1 cellular context compared by ENCODE assay signal in genomic region chr19:14474827-14475226, GRCh38.
TF ChIP-seq lines count a peak whose summit lies in the region.

No MANE protein-coding gene starts in this region.

TF ChIP-seq in K562, 482 proteins besides CTCF, POLR2A, EP300 and RAD21:
- no peak for TF ChIP-seq ZKSCAN1 (IDR thresholded peaks at IDR 0.05; ENCODE audit: low read depth, low read length)
- no peak for TF ChIP-seq HNRNPL (IDR thresholded peaks at IDR 0.05; ENCODE audit: low read depth, low read length)
- no peak for TF ChIP-seq KLF16 (IDR thresholded peaks at IDR 0.05)
- TF ChIP-seq E4F1 (CRISPR knock-in tag; IDR thresholded peaks at IDR 0.05; ENCODE audit: borderline replicate concordance): no peak
- TF ChIP-seq, protein P1, sequence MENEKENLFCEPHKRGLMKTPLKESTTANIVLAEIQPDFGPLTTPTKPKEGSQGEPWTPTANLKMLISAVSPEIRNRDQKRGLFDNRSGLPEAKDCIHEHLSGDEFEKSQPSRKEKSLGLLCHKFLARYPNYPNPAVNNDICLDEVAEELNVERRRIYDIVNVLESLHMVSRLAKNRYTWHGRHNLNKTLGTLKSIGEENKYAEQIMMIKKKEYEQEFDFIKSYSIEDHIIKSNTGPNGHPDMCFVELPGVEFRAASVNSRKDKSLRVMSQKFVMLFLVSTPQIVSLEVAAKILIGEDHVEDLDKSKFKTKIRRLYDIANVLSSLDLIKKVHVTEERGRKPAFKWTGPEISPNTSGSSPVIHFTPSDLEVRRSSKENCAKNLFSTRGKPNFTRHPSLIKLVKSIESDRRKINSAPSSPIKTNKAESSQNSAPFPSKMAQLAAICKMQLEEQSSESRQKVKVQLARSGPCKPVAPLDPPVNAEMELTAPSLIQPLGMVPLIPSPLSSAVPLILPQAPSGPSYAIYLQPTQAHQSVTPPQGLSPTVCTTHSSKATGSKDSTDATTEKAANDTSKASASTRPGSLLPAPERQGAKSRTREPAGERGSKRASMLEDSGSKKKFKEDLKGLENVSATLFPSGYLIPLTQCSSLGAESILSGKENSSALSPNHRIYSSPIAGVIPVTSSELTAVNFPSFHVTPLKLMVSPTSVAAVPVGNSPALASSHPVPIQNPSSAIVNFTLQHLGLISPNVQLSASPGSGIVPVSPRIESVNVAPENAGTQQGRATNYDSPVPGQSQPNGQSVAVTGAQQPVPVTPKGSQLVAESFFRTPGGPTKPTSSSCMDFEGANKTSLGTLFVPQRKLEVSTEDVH (IDR thresholded peaks at IDR 0.05; ENCODE audit: low read depth, partially characterized antibody): no peak
- TF ChIP-seq CREB3 (tag; conservative IDR thresholded peaks at IDR 0.05; ENCODE audit: low read depth): no peak
- TF ChIP-seq HCFC1 (IDR thresholded peaks at IDR 0.05; ENCODE audit: low read depth, low read length): no peak
- no peak for TF ChIP-seq CBX1 (IDR thresholded peaks at IDR 0.05; ENCODE audit: low read depth)
- TF ChIP-seq ZFPM2 (CRISPR knock-in tag; IDR thresholded peaks at IDR 0.05): no peak
- no peak for TF ChIP-seq ZNF75A (CRISPR knock-in tag; IDR thresholded peaks at IDR 0.05)
- TF ChIP-seq RFX7 (CRISPR knock-in tag; IDR thresholded peaks at IDR 0.05): no peak
